Comparison of ENCODE assay signal across 17 cellular contexts in genomic region chr10:43878386-43878785, GRCh38.
DNase-seq lines count a peak whose midpoint lies in the region; ATAC-seq and TF ChIP-seq lines count a peak whose summit lies in the region.
"Had no signal": no experiment of that assay in that cellular context is flagged by ENCODE, and none has a peak within 500 bp of the region (broad histone marks: within the 10 kb centered on the region; RNA-seq: fewer than 3 reads in every experiment).

No MANE protein-coding gene starts in this region.

- no peak for TF ChIP-seq POLR2A in gastroesophageal sphincter (IDR thresholded peaks at IDR 0.05)

- 53 to 74% methylated on average over 5 to 8 of the region's 10 CpGs for WGBS in gastroesophageal sphincter (ENCODE audit: low coverage in 1 of 2), 2 donors

- no peaks in the 10 kb centered on the region for H3K4me1 ChIP-seq in gastroesophageal sphincter
- H3K4me1 ChIP-seq: Peyer's patch, thyroid gland had no signal

- peaks cover 9% of the 10 kb centered on the region for H3K27me3 Mint-ChIP-seq in nephron (ENCODE audit: low read depth)
- H3K27me3 Mint-ChIP-seq: activated CD4-positive, alpha-beta memory T cell treated with anti-CD3 and anti-CD28 coated beads for 36 hours had no signal

- peak overlapping the region in 2 of 4 donors; percentile 47 to 48 for H3K27ac ChIP-seq in gastroesophageal sphincter

- ATAC-seq in gastroesophageal sphincter (peak; percentile 48), HG03108 (IDR thresholded peaks at IDR 0.05; ENCODE audit: unreplicated experiment) (no peak)

- no peaks in the 10 kb centered on the region for H3K9me3 ChIP-seq in gastroesophageal sphincter
- H3K9me3 ChIP-seq: Peyer's patch, thyroid gland had no signal

- peak; percentile 47 for DNase-seq in A172 (ENCODE audit: low spot score)
- peak; percentile 31 to 49 for DNase-seq in Kasumi-1 (lab: John Stamatoyannopoulos, UW)
- DNase-seq in activated naive CD4-positive, alpha-beta T cell treated with Interleukin-2 at 50 U/mL for 16 hours = no peak
- DNase-seq in NCI-H128 (lab: John Stamatoyannopoulos, UW; ENCODE audit: unreplicated experiment) = no peak
- no peak for DNase-seq in NOMO-1 treated with dmso at 0.1 percent for 144 hours (lab: John Stamatoyannopoulos, UW; ENCODE audit: unreplicated experiment)
- DNase-seq: activated CD4-positive, alpha-beta memory T cell treated with anti-CD3 and anti-CD28 coated beads for 36 hours; activated gamma-delta T cell treated with Interleukin-2 at 50 U/mL for 16 hours; mesendoderm; NCI-H146; NCI-H524; Peyer's patch; T-helper 2 cell; thyroid gland had no signal

- TF ChIP-seq EP300 in gastroesophageal sphincter (IDR thresholded peaks at IDR 0.05) = no peak

- no peaks in the 10 kb centered on the region for H3K36me3 Mint-ChIP-seq in nephron (ENCODE audit: low read depth)
- H3K36me3 Mint-ChIP-seq: activated CD4-positive, alpha-beta memory T cell treated with anti-CD3 and anti-CD28 coated beads for 36 hours had no signal

- no peak overlapping the region for H3K4me3 ChIP-seq in gastroesophageal sphincter
- H3K4me3 ChIP-seq: Peyer's patch, thyroid gland had no signal

- no peaks in the 10 kb centered on the region for H3K27me3 ChIP-seq in gastroesophageal sphincter
- H3K27me3 ChIP-seq: Peyer's patch, thyroid gland had no signal

- H3K36me3 ChIP-seq in gastroesophageal sphincter = no peaks in the 10 kb centered on the region
- H3K36me3 ChIP-seq: Peyer's patch, thyroid gland had no signal

- peak overlapping the region; percentile 43 to 81 (median 77) for H3K27ac Mint-ChIP-seq in nephron
- H3K27ac Mint-ChIP-seq: activated CD4-positive, alpha-beta memory T cell treated with anti-CD3 and anti-CD28 coated beads for 36 hours had no signal

- TF ChIP-seq CTCF in gastroesophageal sphincter (IDR thresholded peaks at IDR 0.05) (no peak), nephron (IDR thresholded peaks at IDR 0.05; ENCODE audit: unreplicated experiment in 3 of 3) (no peak)

- no peaks in the 10 kb centered on the region for H3K9me3 Mint-ChIP-seq in nephron
- H3K9me3 Mint-ChIP-seq: activated CD4-positive, alpha-beta memory T cell treated with anti-CD3 and anti-CD28 coated beads for 36 hours; central memory CD8-positive, alpha-beta T cell had no signal

- H3K4me3 Mint-ChIP-seq in nephron = no peak overlapping the region
- H3K4me3 Mint-ChIP-seq: activated CD4-positive, alpha-beta memory T cell treated with anti-CD3 and anti-CD28 coated beads for 36 hours; central memory CD8-positive, alpha-beta T cell had no signal

- peaks cover 72% of the 10 kb centered on the region for H3K4me1 Mint-ChIP-seq in nephron
- H3K4me1 Mint-ChIP-seq: central memory CD8-positive, alpha-beta T cell had no signal

Comparison
In these comparisons a context has a peak if more than half of its experiments do, and no peak if none do; other contexts are left out.
1. DNase-seq: peak in A172 (single experiment) and Kasumi-1 (2 of 2); none in activated naive CD4-positive, alpha-beta T cell treated with Interleukin-2 at 50 U/mL for 16 hours (single experiment), NCI-H128 (single experiment) and NOMO-1 treated with dmso at 0.1 percent for 144 hours (single experiment).